In the genomic region with DNA sequence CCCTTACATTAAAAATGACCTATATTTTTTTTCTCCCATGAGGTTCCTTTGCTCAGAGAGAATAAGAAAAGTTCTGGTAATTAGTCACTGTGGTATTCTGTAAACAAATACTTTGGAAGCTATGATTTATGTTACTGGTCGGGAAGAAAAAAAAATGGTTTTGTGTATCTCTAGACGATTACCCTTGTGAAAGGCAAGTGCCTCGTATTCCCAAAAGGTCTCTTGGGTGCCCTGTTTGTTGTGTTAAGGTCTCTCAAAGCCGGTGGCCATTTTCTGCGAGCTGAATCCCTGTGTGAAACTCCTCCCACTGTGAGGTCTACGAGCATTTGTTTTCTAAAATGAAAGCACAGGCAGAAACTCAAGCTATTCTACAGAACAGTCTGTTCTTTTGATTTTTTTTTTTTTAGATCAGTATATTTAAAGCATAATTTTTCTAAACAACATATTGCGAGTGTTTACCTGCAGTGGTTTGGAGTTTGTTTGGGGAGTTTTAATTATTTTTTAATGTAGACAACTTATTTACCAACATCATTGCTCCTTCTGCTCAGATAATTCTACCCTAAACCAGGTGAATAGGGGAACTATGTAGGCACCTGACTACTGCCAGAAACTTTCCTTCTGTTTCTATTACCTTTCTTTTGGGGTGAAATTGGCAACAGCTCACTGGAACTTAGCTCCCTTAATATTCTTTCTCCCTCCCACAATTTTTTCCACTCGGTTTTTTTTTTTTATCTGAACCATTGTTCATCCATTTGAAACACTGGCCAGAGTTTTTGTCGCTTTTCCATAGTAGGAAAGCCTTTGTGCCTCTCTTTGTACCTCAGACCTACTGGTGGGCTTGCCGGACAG, we compare ENCODE assay signal across 8 cellular contexts. TPM values are rescaled to one million over a fixed set of nuclear protein-coding genes. Genes with fewer than 3 reads are reported as not detected.
DNase-seq lines count a peak whose midpoint lies in the region; ATAC-seq and TF ChIP-seq lines count a peak whose summit lies in the region.

No MANE protein-coding gene starts in this region.

- ATAC-seq in left lung: peak; percentile 83
- no peak for ATAC-seq in GM21825 (IDR thresholded peaks at IDR 0.05; ENCODE audit: unreplicated experiment)
- ATAC-seq in GM19455 (IDR thresholded peaks at IDR 0.05; ENCODE audit: unreplicated experiment): no peak

- H3K9me3 ChIP-seq in left lung: no peaks in the 10 kb centered on the region

- CTCF ChIA-PET in GM10248 (lab: Yijun Ruan, JAX): interaction anchor here (0.7 to 3.1 kb wide), 16 partner anchors 8 to 100 kb away, joined by 3 to 19 read pairs (median 4); no protein-coding TSS in a partner anchor

- H3K9me3 Mint-ChIP-seq in IgD-negative memory B cell: no peaks in the 10 kb centered on the region

- POLR2A ChIA-PET in GM10248 (lab: Yijun Ruan, JAX): no interaction called here

- peak overlapping the region; percentile 74 to 92 (median 86) for H3K4me3 Mint-ChIP-seq in IgD-negative memory B cell

- H3K36me3 ChIP-seq in left lung: peaks cover 0 to 49% of the 10 kb centered on the region in 2 donors

- peak overlapping the region; percentile 88 to 99 (median 97) for H3K27ac Mint-ChIP-seq in IgD-negative memory B cell

- peak overlapping the region; percentile 84 to 96 for H3K27ac ChIP-seq in left lung

- H3K36me3 Mint-ChIP-seq in IgD-negative memory B cell: peaks cover 11% of the 10 kb centered on the region

- H3K27me3 Mint-ChIP-seq in IgD-negative memory B cell: no peaks in the 10 kb centered on the region

- H3K4me3 ChIP-seq in left lung: peak overlapping the region; percentile 3 to 19

- intact Hi-C loops in left lung (cut with DNase I): no loop called here

- DNase-seq in GM10248 (ENCODE audit: extremely low spot score) (peak; percentile 39), T1000 (lab: John Stamatoyannopoulos, UW) (peak; percentile 45), left lung (no peak)
- peak; percentile 68 for DNase-seq in central memory CD4-positive, alpha-beta T cell
- peak; percentile 61 for DNase-seq in stimulated activated CD8-positive, alpha-beta memory T cell treated with anti-CD3 and anti-CD28 coated beads, Interleukin-4, amount 100 ng/mL, for 48 hours

- TF ChIP-seq CTCF in GM10248 (IDR thresholded peaks at IDR 0.05; ENCODE audit: control extremely low read depth, extremely low read depth, low read depth, missing control alignments) (no peak), left lung (IDR thresholded peaks at IDR 0.05) (no peak)

- peaks cover 35 to 78% of the 10 kb centered on the region in 2 donors for H3K4me1 ChIP-seq in left lung

- H3K27me3 ChIP-seq in left lung: no peaks in the 10 kb centered on the region

- H3K4me1 Mint-ChIP-seq in IgD-negative memory B cell: peaks cover 45 to 60% (median 48%) of the 10 kb centered on the region in 3 donors

RNA-seq across cellular contexts. Expression of gene ZBTB38, which starts 44.0 kb away (rescaled TPM):
- 113 TPM for polyA plus RNA-seq in IgD-negative memory B cell
- 10 to 100 TPM; 84.0 to 91.4 TPM for total RNA-seq in left lung

Comparison
In these comparisons a context has a peak if more than half of its experiments do, and no peak if none do; other contexts are left out.
1. DNase-seq: peak in GM10248 (single experiment), T1000 (single experiment), central memory CD4-positive, alpha-beta T cell (single experiment) and stimulated activated CD8-positive, alpha-beta memory T cell treated with anti-CD3 and anti-CD28 coated beads, Interleukin-4, amount 100 ng/mL, for 48 hours (single experiment); none in left lung (0 of 2).